2 cellular contexts compared by ENCODE assay signal in genomic region chr2:120764434-120764833, GRCh38.
TF ChIP-seq lines count a peak whose summit lies in the region.

No MANE protein-coding gene starts in this region.

TF ChIP-seq in GM23338, 12 proteins besides CTCF, POLR2A, EP300 and RAD21 (continued from another document):
- no peak for TF ChIP-seq ZNF462 (CRISPR knock-in tag; IDR thresholded peaks at IDR 0.05)
- no peak for TF ChIP-seq EZH2 (IDR thresholded peaks at IDR 0.05; ENCODE audit: low read depth, unreplicated experiment)
- no peak for TF ChIP-seq JUNB (IDR thresholded peaks at IDR 0.05; ENCODE audit: unreplicated experiment)
- TF ChIP-seq REST (IDR thresholded peaks at IDR 0.05; ENCODE audit: unreplicated experiment) = no peak
- TF ChIP-seq EZH2phosphoT487 (IDR thresholded peaks at IDR 0.05; ENCODE audit: unreplicated experiment) = no peak

TF ChIP-seq in WTC11, 78 proteins besides CTCF, POLR2A, EP300 and RAD21 (continued from another document):
- TF ChIP-seq ZNF512 (CRISPR knock-in tag; IDR thresholded peaks at IDR 0.05; ENCODE audit: borderline replicate concordance) (no peak), ARID4B (CRISPR knock-in tag; IDR thresholded peaks at IDR 0.05; ENCODE audit: borderline replicate concordance) (no peak), IRF1 (CRISPR knock-in tag; IDR thresholded peaks at IDR 0.05) (no peak), MYBL2 (CRISPR knock-in tag; IDR thresholded peaks at IDR 0.05) (no peak), ZNF425 (CRISPR knock-in tag; conservative IDR thresholded peaks at IDR 0.05) (no peak), NFATC4 (CRISPR knock-in tag; IDR thresholded peaks at IDR 0.05) (no peak), ZNF232 (CRISPR knock-in tag; IDR thresholded peaks at IDR 0.05) (no peak), SP1 (CRISPR knock-in tag; conservative IDR thresholded peaks at IDR 0.05) (no peak), RELA (CRISPR knock-in tag; IDR thresholded peaks at IDR 0.05; ENCODE audit: borderline replicate concordance) (no peak), CBFB (CRISPR knock-in tag; IDR thresholded peaks at IDR 0.05; ENCODE audit: low read depth) (no peak), MLX (CRISPR knock-in tag; IDR thresholded peaks at IDR 0.05) (no peak), JAZF1 (CRISPR knock-in tag; IDR thresholded peaks at IDR 0.05) (no peak), HMGXB4 (CRISPR knock-in tag; IDR thresholded peaks at IDR 0.05) (no peak), ATF2 (CRISPR knock-in tag; IDR thresholded peaks at IDR 0.05; ENCODE audit: borderline replicate concordance, low read depth) (no peak), CREB1 (CRISPR knock-in tag; IDR thresholded peaks at IDR 0.05) (no peak)
